16 cellular contexts compared by ENCODE assay signal in genomic region chr1:68151690-68152089, GRCh38.
DNase-seq lines count a peak whose midpoint lies in the region; ATAC-seq, FAIRE-seq and TF ChIP-seq lines count a peak whose summit lies in the region.
"Had no signal": no experiment of that assay in that cellular context is flagged by ENCODE, and none has a peak within 500 bp of the region (broad histone marks: within the 10 kb centered on the region; RNA-seq: fewer than 3 reads in every experiment).

No MANE protein-coding gene starts in this region.

- no peak for TF ChIP-seq EP300 in H1 (IDR thresholded peaks at IDR 0.05; ENCODE audit: borderline replicate concordance in 1 of 2, low read depth in 2 of 2, low read length in 2 of 2)
- TF ChIP-seq EP300 in gastroesophageal sphincter (IDR thresholded peaks at IDR 0.05) = no peak

- no peak overlapping the region for H3K4me2 ChIP-seq in H1 (ENCODE audit: insufficient read depth in 1 of 2, low read depth in 2 of 2, low read length in 2 of 2)
- H3K4me2 ChIP-seq: BLaER1 treated with 17β-estradiol and CSF1 and Interleukin-3, amounts not matched to agents 10 nM and 100 nM had no signal

- no peak for TF ChIP-seq CTCF in H1 (IDR thresholded peaks at IDR 0.05; ENCODE audit: control extremely low read depth in 1 of 3, insufficient read depth in 1 of 3, low read depth in 1 of 3, low read length in 3 of 3)
- TF ChIP-seq CTCF in gastroesophageal sphincter (IDR thresholded peaks at IDR 0.05) = no peak

- H2BK20ac ChIP-seq in H1 (ENCODE audit: low read length) = no peak overlapping the region

- no peak overlapping the region for H2AK5ac ChIP-seq in H1 (ENCODE audit: low read depth, low read length)

- POLR2A ChIA-PET in H1 (lab: Charles Lee; ENCODE audit: partially characterized antibody) = no interaction called here

- no peak overlapping the region for H3K4ac ChIP-seq in H1 (replicated peaks; ENCODE audit: insufficient read length, low read depth, low read length)

- FAIRE-seq in H1 (lab: Jason Lieb, UNC) = no peak
- FAIRE-seq: HepG2 had no signal

- H2BK120ac ChIP-seq in H1 (replicated peaks; ENCODE audit: low read depth, low read length) = no peak overlapping the region

- H2BK12ac ChIP-seq in H1 (ENCODE audit: low read depth, low read length) = no peak overlapping the region

- H3K36me3 ChIP-seq in H7 (replicated peaks; ENCODE audit: control insufficient read depth, insufficient read depth, low read length) (no peaks in the 10 kb centered on the region), H1 (ENCODE audit: control insufficient read depth in 2 of 4, insufficient read depth in 4 of 4, low read length in 3 of 4) (no peaks in the 10 kb centered on the region), gastroesophageal sphincter (peaks cover 9 to 95% of the 10 kb centered on the region in 2 donors), stomach smooth muscle (ENCODE audit: control insufficient read depth in 2 of 2, insufficient read depth in 2 of 2, low read length in 2 of 2) (peaks cover 66 to 70% of the 10 kb centered on the region in 2 donors)
- H3K36me3 ChIP-seq: BLaER1 treated with 17β-estradiol and CSF1 and Interleukin-3, amounts not matched to agents 10 nM and 100 nM had no signal

- no peak overlapping the region for H4K8ac ChIP-seq in H1 (ENCODE audit: extremely low read depth, insufficient read depth, low read length)

- H3K18ac ChIP-seq in H1 (ENCODE audit: extremely low read depth, low read length) = no peak overlapping the region

- H3K23me2 ChIP-seq in H1 (ENCODE audit: low read depth, low read length) = no peaks in the 10 kb centered on the region

- H3K27ac ChIP-seq in H1 (ENCODE audit: low read depth, low read length) (no peak overlapping the region), gastroesophageal sphincter (peak overlapping the region in 3 of 4 donors; percentile 15 to 82 (median 36)), stomach smooth muscle (ENCODE audit: low read length) (peak overlapping the region; percentile 18)
- H3K27ac ChIP-seq: BLaER1 treated with 17β-estradiol and CSF1 and Interleukin-3, amounts not matched to agents 10 nM and 100 nM had no signal

- no peak overlapping the region for H4K5ac ChIP-seq in H1 (ENCODE audit: insufficient read length, low read depth, low read length)

- H3K4me3 Mint-ChIP-seq in stimulated activated naive CD8-positive, alpha-beta T cell treated with anti-CD3 and anti-CD28 coated beads, Interleukin-15, amount 100 ng/mL, for 72 hours = no peak overlapping the region
- H3K4me3 Mint-ChIP-seq: B cell; CD8-positive, alpha-beta T cell; HFFc6 had no signal

- no peak overlapping the region for H2BK5ac ChIP-seq in H1 (ENCODE audit: low read depth, low read length)

- no peak overlapping the region for H4K91ac ChIP-seq in H1 (replicated peaks; ENCODE audit: insufficient read length, low read length)

- H2AFZ ChIP-seq in H1 (ENCODE audit: low read length) = no peak overlapping the region

- no peak overlapping the region for H3K14ac ChIP-seq in H1 (ENCODE audit: insufficient read length)

- H3K27me3 Mint-ChIP-seq in stimulated activated naive CD8-positive, alpha-beta T cell treated with anti-CD3 and anti-CD28 coated beads, Interleukin-15, amount 100 ng/mL, for 72 hours = peaks cover 5% of the 10 kb centered on the region

- H3K23ac ChIP-seq in H1 (ENCODE audit: insufficient read length) = no peak overlapping the region

- CTCF ChIA-PET in H1 (lab: Charles Lee; ENCODE audit: partially characterized antibody) = interaction anchor here (0.7 to 3.1 kb wide), 6 partner anchors 11 to 474 kb away, joined by 3 to 19 read pairs (median 3); no protein-coding TSS in a partner anchor

- H3K4me1 Mint-ChIP-seq in stimulated activated naive CD8-positive, alpha-beta T cell treated with anti-CD3 and anti-CD28 coated beads, Interleukin-15, amount 100 ng/mL, for 72 hours = no peaks in the 10 kb centered on the region
- H3K4me1 Mint-ChIP-seq: B cell had no signal

- H3K9me3 ChIP-seq in H1 (ENCODE audit: insufficient read depth in 2 of 2, low read depth in 1 of 2, low read length in 1 of 2) (no peaks in the 10 kb centered on the region), gastroesophageal sphincter (no peaks in the 10 kb centered on the region), stomach smooth muscle (ENCODE audit: control insufficient read depth in 2 of 2, low read length in 2 of 2) (no peaks in the 10 kb centered on the region)
- H3K9me3 ChIP-seq: BLaER1 treated with 17β-estradiol and CSF1 and Interleukin-3, amounts not matched to agents 10 nM and 100 nM had no signal

- H3K27ac Mint-ChIP-seq in stimulated activated naive CD8-positive, alpha-beta T cell treated with anti-CD3 and anti-CD28 coated beads, Interleukin-15, amount 100 ng/mL, for 72 hours = no peak overlapping the region
- H3K27ac Mint-ChIP-seq: B cell; CD8-positive, alpha-beta T cell; HFFc6 had no signal

- H3K4me1 ChIP-seq in H1 (replicated peaks in 1 of 4; ENCODE audit: control insufficient read depth in 3 of 4, insufficient read depth in 4 of 4, low read length in 3 of 4) (no peaks in the 10 kb centered on the region), gastroesophageal sphincter (peaks cover 0 to 35% (median 5%) of the 10 kb centered on the region in 3 donors), stomach smooth muscle (ENCODE audit: control insufficient read depth, insufficient read depth, low read length) (peaks cover 10% of the 10 kb centered on the region)
- H3K4me1 ChIP-seq: BLaER1 treated with 17β-estradiol and CSF1 and Interleukin-3, amounts not matched to agents 10 nM and 100 nM had no signal

- DNase-seq in H7 = peak; percentile 21
- DNase-seq in H1 (ENCODE audit: low read depth in 1 of 2, low spot score in 2 of 2) = no peak
- DNase-seq in NOMO-1 treated with DMSO at 0.1 percent for 48 hours (lab: John Stamatoyannopoulos, UW; ENCODE audit: unreplicated experiment) = no peak
- DNase-seq in stimulated activated naive CD8-positive, alpha-beta T cell treated with anti-CD3 and anti-CD28 coated beads, Interleukin-15, amount 100 ng/mL, for 72 hours = no peak
- DNase-seq in NCI-H82 treated with DMSO at 0.1 percent for 48 hours (lab: John Stamatoyannopoulos, UW; ENCODE audit: unreplicated experiment) = no peak
- DNase-seq: Calu3; CD8-positive, alpha-beta T cell; DMS79 treated with DMSO at 0.1 percent for 48 hours; GF-D8; HFFc6 had no signal

- 57% methylated on average over 3 of the region's 3 CpGs; no CpG with 5 or more reads in 1 of the 2 experiments for WGBS in H1 (ENCODE audit: extremely low coverage in 1 of 2, insufficient coverage in 1 of 2, insufficient read length in 1 of 2, insufficient replicate concordance in 2 of 2, low coverage in 1 of 2, low lambda C conversion rate in 2 of 2, missing lambda C conversion rate in 1 of 2), 2 experiments
- 57 to 92% methylated on average over 3 of the region's 3 CpGs for WGBS in gastroesophageal sphincter (ENCODE audit: low coverage in 1 of 2), 2 donors

- H3K56ac ChIP-seq in H1 (replicated peaks; ENCODE audit: insufficient read length, low read depth, low read length) = no peak overlapping the region

- no peaks in the 10 kb centered on the region for H3K79me2 ChIP-seq in H1 (ENCODE audit: control insufficient read depth in 1 of 2, insufficient read depth in 2 of 2, low read length in 2 of 2)

- no peak for TF ChIP-seq POLR2A in H1 (IDR thresholded peaks at IDR 0.05; ENCODE audit: control extremely low read depth in 1 of 2, low read depth in 2 of 2, low read length in 2 of 2)
- no peak for TF ChIP-seq POLR2A in gastroesophageal sphincter (IDR thresholded peaks at IDR 0.05)

- no peaks in the 10 kb centered on the region for H3K27me3 ChIP-seq in H7 (ENCODE audit: control insufficient read depth, insufficient read depth, low read length)
- no peaks in the 10 kb centered on the region for H3K27me3 ChIP-seq in H1 (replicated peaks in 1 of 4; ENCODE audit: control insufficient read depth in 3 of 4, extremely low read depth in 1 of 4, insufficient read depth in 3 of 4, low read length in 3 of 4)
- no peaks in the 10 kb centered on the region for H3K27me3 ChIP-seq in gastroesophageal sphincter
- H3K27me3 ChIP-seq in stomach smooth muscle (ENCODE audit: control insufficient read depth in 1 of 2, insufficient read depth in 2 of 2, low read length in 2 of 2) = no peaks in the 10 kb centered on the region
- H3K27me3 ChIP-seq: BLaER1 treated with 17β-estradiol and CSF1 and Interleukin-3, amounts not matched to agents 10 nM and 100 nM had no signal

- no peak for TF ChIP-seq RAD21 in H1 (IDR thresholded peaks at IDR 0.05 in 1 of 2, conservative IDR thresholded peaks at IDR 0.05 in 1 of 2; ENCODE audit: low read depth in 2 of 2, low read length in 2 of 2)

- no peak overlapping the region for H2BK15ac ChIP-seq in H1 (ENCODE audit: low read length)

- no peak for ATAC-seq in gastroesophageal sphincter
- no peak for ATAC-seq in stimulated activated naive CD8-positive, alpha-beta T cell treated with anti-CD3 and anti-CD28 coated beads, Interleukin-15, amount 100 ng/mL, for 72 hours
- ATAC-seq: CD8-positive, alpha-beta T cell; HCT116; HepG2 had no signal

- no peaks in the 10 kb centered on the region for H3K79me1 ChIP-seq in H1 (ENCODE audit: low read depth, low read length)

- H3K9me3 Mint-ChIP-seq in stimulated activated naive CD8-positive, alpha-beta T cell treated with anti-CD3 and anti-CD28 coated beads, Interleukin-15, amount 100 ng/mL, for 72 hours = no peaks in the 10 kb centered on the region
- H3K9me3 Mint-ChIP-seq: CD8-positive, alpha-beta T cell; HFFc6 had no signal

- H3K9ac ChIP-seq in H1 (replicated peaks in 1 of 4; ENCODE audit: extremely low read depth in 1 of 4, low read depth in 3 of 4, low read length in 3 of 4) (no peak overlapping the region), stomach smooth muscle (ENCODE audit: low read length in 2 of 2) (no peak overlapping the region)
- H3K9ac ChIP-seq: BLaER1 treated with 17β-estradiol and CSF1 and Interleukin-3, amounts not matched to agents 10 nM and 100 nM had no signal

- no peaks in the 10 kb centered on the region for H4K20me1 ChIP-seq in H1 (replicated peaks in 1 of 2; ENCODE audit: control insufficient read depth in 1 of 2, insufficient read depth in 2 of 2, low read length in 2 of 2)
- H4K20me1 ChIP-seq: BLaER1 treated with 17β-estradiol and CSF1 and Interleukin-3, amounts not matched to agents 10 nM and 100 nM had no signal

- H3K4me3 ChIP-seq in H7 (ENCODE audit: insufficient read depth, low read depth, low read length) (no peak overlapping the region), H1 (ENCODE audit: extremely low read depth in 1 of 4, insufficient read depth in 2 of 4, low read depth in 3 of 4, low read length in 4 of 4) (no peak overlapping the region), gastroesophageal sphincter (no peak overlapping the region), stomach smooth muscle (ENCODE audit: low read length in 2 of 2) (no peak overlapping the region)
- H3K4me3 ChIP-seq: BLaER1 treated with 17β-estradiol and CSF1 and Interleukin-3, amounts not matched to agents 10 nM and 100 nM had no signal

TF ChIP-seq in H1, 55 proteins besides CTCF, POLR2A, EP300 and RAD21 (continues in another document):
- TF ChIP-seq E2F6 (IDR thresholded peaks at IDR 0.05) = peak; percentile 47; the same call in 1 of the 2 replicates
